Comparison of ENCODE assay signal across 9 cellular contexts in the genomic region with DNA sequence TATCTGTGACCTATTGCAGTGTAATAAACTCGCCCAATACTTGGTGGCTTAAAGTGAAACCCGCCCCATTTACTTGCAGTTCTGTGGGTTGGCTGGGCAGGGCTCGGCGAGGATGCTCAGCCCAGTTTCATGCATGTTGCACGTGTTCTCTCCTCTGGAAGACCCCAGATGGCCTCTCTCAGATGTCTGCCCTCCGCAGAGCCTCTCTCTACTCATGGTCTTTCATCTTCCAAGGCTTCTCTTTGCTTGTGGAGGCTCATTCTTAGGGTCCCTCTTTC.
"Had no signal": no experiment of that assay in that cellular context is flagged by ENCODE, and none has a peak within 500 bp of the region (broad histone marks: within the 10 kb centered on the region; RNA-seq: fewer than 3 reads in every experiment).

No MANE protein-coding gene starts in this region.

- H3K9me3 ChIP-seq: HAP-1 had no signal

- H3K36me3 ChIP-seq: HAP-1 had no signal

- H2AFZ ChIP-seq: GM23248, GM23338 had no signal

- DNase-seq: GM23248, GOT3, H7, H9, HCEC 1CT, HFFc6 had no signal

- H3K4me1 ChIP-seq: HAP-1 had no signal

- H3K4me2 ChIP-seq: GM23338 had no signal

- H3K4me3 ChIP-seq: GM23248, GM23338, HAP-1 had no signal

- H3K9ac ChIP-seq: GM23248 had no signal

- ATAC-seq: GM23338, HCT116 had no signal

- H3K27ac ChIP-seq: GM23248 had no signal
